Comparison of ENCODE assay signal across 22 cellular contexts in genomic region chr13:91659583-91660415, GRCh38.
DNase-seq lines count a peak whose midpoint lies in the region; ATAC-seq lines count a peak whose summit lies in the region.
"Had no signal": no experiment of that assay in that cellular context is flagged by ENCODE, and none has a peak within 500 bp of the region (broad histone marks: within the 10 kb centered on the region; RNA-seq: fewer than 3 reads in every experiment).

No MANE protein-coding gene starts in this region.

- ATAC-seq in GM19468 (IDR thresholded peaks at IDR 0.05; ENCODE audit: extremely low read depth, unreplicated experiment): peak; percentile 16
- no peak for ATAC-seq in HG03135 (IDR thresholded peaks at IDR 0.05; ENCODE audit: unreplicated experiment)
- ATAC-seq: activated CD4-positive, alpha-beta T cell treated with anti-CD3 and anti-CD28 coated beads for 36 hours; GM23338 had no signal

- DNase-seq in NCI-H146 (lab: John Stamatoyannopoulos, UW): peak; percentile 3
- DNase-seq in NCI-H146 treated with DMSO at 0.1 percent for 48 hours (lab: John Stamatoyannopoulos, UW; ENCODE audit: unreplicated experiment): no peak
- DNase-seq in NCI-H2029 (lab: John Stamatoyannopoulos, UW): peak; percentile 56
- DNase-seq in inferior parietal cortex (ENCODE audit: extremely low spot score): peak; percentile 11
- no peak for DNase-seq in KG1 (lab: John Stamatoyannopoulos, UW)
- DNase-seq in NCI-H1694 treated with DMSO at 0.1 percent for 48 hours (lab: John Stamatoyannopoulos, UW): no peak
- DNase-seq: 8988T; activated CD4-positive, alpha-beta T cell treated with anti-CD3 and anti-CD28 coated beads for 36 hours; activated T-cell treated with anti-CD3 and anti-CD28 coated beads, Interleukin-2, amount 50 U/mL, for 48 hours; AML-193; aorta; CD8-positive, alpha-beta memory T cell; DND-41; erythroblast; foreskin melanocyte; hypothalamus; kidney; NCI-H1436; stimulated activated CD8-positive, alpha-beta memory T cell treated with anti-CD3 and anti-CD28 coated beads, Interleukin-4, amount 100 ng/mL, for 48 hours had no signal

Comparison
In these comparisons a context has a peak if more than half of its experiments do, and no peak if none do; other contexts are left out.
1. DNase-seq: peak in NCI-H146 (single experiment), NCI-H2029 (single experiment) and inferior parietal cortex (single experiment); none in NCI-H146 treated with DMSO at 0.1 percent for 48 hours (single experiment), KG1 (single experiment) and NCI-H1694 treated with DMSO at 0.1 percent for 48 hours (single experiment).